ENCODE assay signal across 1 cellular context in genomic region chr6:67897998-67898607, GRCh38.
TF ChIP-seq lines count a peak whose summit lies in the region.

No MANE protein-coding gene starts in this region.

TF ChIP-seq in K562, 482 proteins besides CTCF, POLR2A, EP300 and RAD21 (continued from another document):
- TF ChIP-seq TOE1 (IDR thresholded peaks at IDR 0.05; ENCODE audit: borderline replicate concordance) (no peak), TOE1 (CRISPR knock-in tag; IDR thresholded peaks at IDR 0.05; ENCODE audit: borderline replicate concordance, low read depth) (no peak), RBM14 (IDR thresholded peaks at IDR 0.05; ENCODE audit: borderline replicate concordance, insufficient read depth, low read depth, low read length) (no peak), MAZ (CRISPR knock-in tag; conservative IDR thresholded peaks at IDR 0.05 in 1 of 2, IDR thresholded peaks at IDR 0.05 in 1 of 2) (peak in 1 of 2 experiments; percentile 16; a peak in 1 of 4 replicates), ARID1B (IDR thresholded peaks at IDR 0.05) (peak; percentile 48; the same call in 1 of the 2 replicates), MEF2D (tag; conservative IDR thresholded peaks at IDR 0.05; ENCODE audit: low read depth) (peak; percentile 19; the same call in 1 of the 2 replicates), SMARCE1 (IDR thresholded peaks at IDR 0.05) (peak; percentile 31; the same call in 1 of the 2 replicates), DMBX1 (CRISPR knock-in tag; IDR thresholded peaks at IDR 0.05; ENCODE audit: borderline replicate concordance) (peak; percentile 61; the same call in 1 of the 2 replicates), THAP7 (CRISPR knock-in tag; IDR thresholded peaks at IDR 0.05) (no peak), TAF7 (tag; IDR thresholded peaks at IDR 0.05) (no peak), CREB5 (CRISPR knock-in tag; IDR thresholded peaks at IDR 0.05) (no peak), BRF2 (IDR thresholded peaks at IDR 0.05; ENCODE audit: borderline replicate concordance, insufficient read depth, insufficient read length) (no peak), FOXO4 (CRISPR knock-in tag; IDR thresholded peaks at IDR 0.05) (no peak), TCF7 (IDR thresholded peaks at IDR 0.05; ENCODE audit: borderline replicate concordance) (no peak), XRCC5 (IDR thresholded peaks at IDR 0.05; ENCODE audit: low read depth, low read length) (no peak), SETDB1 (IDR thresholded peaks at IDR 0.05; ENCODE audit: low read length) (no peak), CEBPG (CRISPR knock-in tag; IDR thresholded peaks at IDR 0.05) (peak; percentile 74), CEBPG (tag; conservative IDR thresholded peaks at IDR 0.05 in 1 of 2, IDR thresholded peaks at IDR 0.05 in 1 of 2) (peak; percentile 67 to 90; a peak in 3 of 4 replicates)
